Comparison of ENCODE assay signal across 8 cellular contexts in genomic region chrX:131987252-131987651, GRCh38. TPM values are rescaled to one million over a fixed set of nuclear protein-coding genes. Genes with fewer than 3 reads are reported as not detected.
DNase-seq lines count a peak whose midpoint lies in the region; ATAC-seq, FAIRE-seq and TF ChIP-seq lines count a peak whose summit lies in the region.

No MANE protein-coding gene starts in this region.

- POLR2A ChIA-PET in endothelial cell of umbilical vein (lab: Charles Lee) = no interaction called here

- H3K79me2 ChIP-seq in Loucy (ENCODE audit: insufficient read depth, low read length) (no peaks in the 10 kb centered on the region), endothelial cell of umbilical vein (ENCODE audit: control insufficient read depth, insufficient read depth, low read length) (no peaks in the 10 kb centered on the region)

- intact Hi-C loops in endothelial cell of umbilical vein (cut with micrococcal nuclease) = loop anchor here (5.0 kb wide), 1 partner anchor 35 kb away; the partner anchor contains the start of gene STK26
- intact Hi-C loops in thyroid gland (cut with DNase I) = no loop called here

- H3K27ac ChIP-seq in endothelial cell of umbilical vein (ENCODE audit: insufficient read depth, low read depth, low read length) (peak overlapping the region; percentile 68), thyroid gland (no peak overlapping the region)

- BruUV-seq in endothelial cell of umbilical vein (replicated peaks; lab: Mats Ljungman, UMichigan) = no TSS peak

- H3F3A ChIP-seq in Loucy (ENCODE audit: low read depth) = no peaks in the 10 kb centered on the region

- peak overlapping the region; percentile 41 for H3K4me3 ChIP-seq in Loucy (ENCODE audit: low read length, poor library complexity, severe bottlenecking)
- no peak overlapping the region for H3K4me3 ChIP-seq in endothelial cell of umbilical vein (replicated peaks in 1 of 3; ENCODE audit: insufficient read depth in 1 of 3, low read depth in 1 of 3, low read length in 3 of 3)
- no peak overlapping the region for H3K4me3 ChIP-seq in thyroid gland (replicated peaks in 1 of 3)

- H3K9ac ChIP-seq in Loucy (ENCODE audit: low read depth, low read length, poor library complexity, severe bottlenecking) = peak overlapping the region; percentile 73
- peak overlapping the region; percentile 37 for H3K9ac ChIP-seq in endothelial cell of umbilical vein (replicated peaks; ENCODE audit: extremely low read depth, insufficient read depth, low read length)

- H3K4me1 ChIP-seq in Loucy (ENCODE audit: insufficient read depth, low read length, poor library complexity, severe bottlenecking) (peaks cover 26% of the 10 kb centered on the region), endothelial cell of umbilical vein (ENCODE audit: control insufficient read depth, extremely low read depth, insufficient read depth, low read length) (peaks cover 9% of the 10 kb centered on the region), thyroid gland (no peaks in the 10 kb centered on the region)

- H2AFZ ChIP-seq in Loucy (ENCODE audit: low read length) (peak overlapping the region; percentile 78), endothelial cell of umbilical vein (ENCODE audit: low read depth, low read length) (peak overlapping the region; percentile 82)

- WGBS in thyroid gland, 2 donors = 36 to 44% methylated on average over 5 of the region's 5 CpGs

- TF ChIP-seq CTCF in Loucy (conservative IDR thresholded peaks at IDR 0.05; ENCODE audit: low read length) = no peak
- no peak for TF ChIP-seq CTCF in endothelial cell of umbilical vein (IDR thresholded peaks at IDR 0.05; ENCODE audit: extremely low read depth in 1 of 2, insufficient read depth in 1 of 2, low read depth in 1 of 2, low read length in 2 of 2)
- no peak for TF ChIP-seq CTCF in thyroid gland (IDR thresholded peaks at IDR 0.05)

- H3K36me3 ChIP-seq in Loucy (ENCODE audit: insufficient read depth, low read length) (no peaks in the 10 kb centered on the region), endothelial cell of umbilical vein (ENCODE audit: control insufficient read depth in 2 of 2, extremely low read depth in 1 of 2, insufficient read depth in 2 of 2, low read length in 2 of 2) (no peaks in the 10 kb centered on the region), thyroid gland (no peaks in the 10 kb centered on the region)

- ATAC-seq in GM18505 (IDR thresholded peaks at IDR 0.05; ENCODE audit: unreplicated experiment) = peak; percentile 98
- ATAC-seq in GM21723 (IDR thresholded peaks at IDR 0.05; ENCODE audit: unreplicated experiment) = peak; percentile 98

- FAIRE-seq in endothelial cell of umbilical vein (lab: Jason Lieb, UNC) = peak; percentile 89

- dilution Hi-C loops in endothelial cell of umbilical vein (cut with MboI; ENCODE audit: extremely low pct_ligation_motif_present, low sequenced_read_pairs) = no loop called here

- TF ChIP-seq POLR2A in GM18505 (IDR thresholded peaks at IDR 0.05; ENCODE audit: borderline replicate concordance, extremely low read depth, insufficient read depth, insufficient read length) (no peak), endothelial cell of umbilical vein (IDR thresholded peaks at IDR 0.05; ENCODE audit: low read depth, low read length) (no peak), thyroid gland (IDR thresholded peaks at IDR 0.05) (no peak)

- H3K9me3 ChIP-seq in Loucy (ENCODE audit: insufficient read depth, low read depth, low read length) = no peaks in the 10 kb centered on the region
- no peaks in the 10 kb centered on the region for H3K9me3 ChIP-seq in endothelial cell of umbilical vein (replicated peaks; ENCODE audit: control insufficient read depth, insufficient read depth, low read length)
- no peaks in the 10 kb centered on the region for H3K9me3 ChIP-seq in thyroid gland

- H3K9me1 ChIP-seq in endothelial cell of umbilical vein (replicated peaks; ENCODE audit: control insufficient read depth, extremely low read depth, insufficient read depth, low read length) = no peaks in the 10 kb centered on the region

- H3K9me2 ChIP-seq in Loucy (replicated peaks; ENCODE audit: low read depth, low read length) = no peaks in the 10 kb centered on the region

- no peaks in the 10 kb centered on the region for H3K27me3 ChIP-seq in Loucy (ENCODE audit: insufficient read depth, low read length, poor library complexity, severe bottlenecking)
- H3K27me3 ChIP-seq in endothelial cell of umbilical vein (ENCODE audit: control insufficient read depth in 2 of 2, insufficient read depth in 2 of 2, low read length in 2 of 2) = no peaks in the 10 kb centered on the region
- H3K27me3 ChIP-seq in thyroid gland = peaks cover 8% of the 10 kb centered on the region

- H4K20me1 ChIP-seq in Loucy (ENCODE audit: insufficient read depth, low read length, poor library complexity, severe bottlenecking) (no peaks in the 10 kb centered on the region), endothelial cell of umbilical vein (replicated peaks; ENCODE audit: control insufficient read depth, extremely low read depth, insufficient read depth, low read length) (no peaks in the 10 kb centered on the region)

- peak overlapping the region; percentile 75 for H3K4me2 ChIP-seq in Loucy (ENCODE audit: low read depth, low read length, poor library complexity, severe bottlenecking)
- H3K4me2 ChIP-seq in endothelial cell of umbilical vein (ENCODE audit: insufficient read depth, low read length) = peak overlapping the region; percentile 73

- CTCF ChIA-PET in endothelial cell of umbilical vein (lab: Charles Lee) = interaction anchor here (1.5 kb wide), 1 partner anchor 11 kb away, joined by 6 read pairs; no protein-coding TSS in a partner anchor

- DNase-seq in endothelial cell of umbilical vein (ENCODE audit: low read depth, low spot score) (peak; percentile 33), ecto neural progenitor cell (ENCODE audit: low spot score) (no peak), amniotic stem cell (lab: John Stamatoyannopoulos, UW) (no peak), occipital lobe (lab: John Stamatoyannopoulos, UW) (no peak), thyroid gland (no peak)

TF ChIP-seq in endothelial cell of umbilical vein, 7 proteins besides CTCF, POLR2A, EP300 and RAD21:
- TF ChIP-seq FOS (IDR thresholded peaks at IDR 0.05; ENCODE audit: borderline replicate concordance, insufficient read depth, low read length) (no peak), JUN (IDR thresholded peaks at IDR 0.05; ENCODE audit: borderline replicate concordance, insufficient read depth, insufficient read length, low read depth) (peak; percentile 11)

RNA-seq across cellular contexts. Expression of gene STK26, which starts 35.9 kb away (rescaled TPM):
- 3.7 and 5.2 TPM in 2 replicates for total RNA-seq in endothelial cell of umbilical vein
- 0.59 and 0.87 TPM in 2 replicates for polyA plus RNA-seq in endothelial cell of umbilical vein
- polyA plus RNA-seq in endothelial cell of umbilical vein (2011; cell fraction: cytosol; rRNA removed) = 1.6 and 1.7 TPM in 2 replicates
- 1.8 and 2.4 TPM in 2 replicates for polyA plus RNA-seq in endothelial cell of umbilical vein (2011; cell fraction: nucleus; rRNA removed)
- 5.9 and 8.3 TPM in 2 replicates for polyA plus RNA-seq in endothelial cell of umbilical vein (2012)
- 1.2 and 1.4 TPM in 2 replicates for polyA minus RNA-seq in endothelial cell of umbilical vein
- 14.3 TPM for polyA minus RNA-seq in endothelial cell of umbilical vein (2011; cell fraction: cytosol; rRNA and poly(A)+ RNA removed)
- polyA minus RNA-seq in endothelial cell of umbilical vein (2011; cell fraction: nucleus; rRNA and poly(A)+ RNA removed) = 0.87 and 1.4 TPM in 2 replicates
- total RNA-seq in occipital lobe = 0.78 TPM
- 1 to 10 TPM; 4.9 to 7.5 (median 5.6) TPM for total RNA-seq in thyroid gland
